In genomic region chr18:48929951-48930713, GRCh38 we compare ENCODE assay signal across 1 cellular context.
A peak's percentile ranks its signal among the peaks of the same experiment; 100 is the strongest.
TF ChIP-seq lines count a peak whose summit lies in the region.

No MANE protein-coding gene starts in this region.

TF ChIP-seq in HepG2, 621 proteins besides CTCF, POLR2A, EP300 and RAD21 (continued from another document and continues in another):
- TF ChIP-seq ZNF597 (CRISPR knock-in tag; IDR thresholded peaks at IDR 0.05) (no peak), ZKSCAN8 (CRISPR knock-in tag; IDR thresholded peaks at IDR 0.05; ENCODE audit: borderline replicate concordance) (no peak), HOXA7 (CRISPR knock-in tag; IDR thresholded peaks at IDR 0.05) (no peak), ZNF432 (CRISPR knock-in tag; IDR thresholded peaks at IDR 0.05; ENCODE audit: borderline replicate concordance) (no peak), ZBTB8A (CRISPR knock-in tag; IDR thresholded peaks at IDR 0.05; ENCODE audit: borderline replicate concordance, low read depth) (no peak), ZNF564 (CRISPR knock-in tag; IDR thresholded peaks at IDR 0.05) (peak; percentile 37; the same call in 1 of the 2 replicates), U2AF1 (optimal IDR thresholded peaks at IDR 0.05; ENCODE audit: low read depth, low read length) (no peak), ZNF605 (CRISPR knock-in tag; IDR thresholded peaks at IDR 0.05) (no peak), ZNF557 (CRISPR knock-in tag; IDR thresholded peaks at IDR 0.05) (no peak), HOXA3 (CRISPR knock-in tag; IDR thresholded peaks at IDR 0.05) (peak; percentile 74; the same call in 1 of the 2 replicates), THAP8 (CRISPR knock-in tag; IDR thresholded peaks at IDR 0.05; ENCODE audit: borderline replicate concordance) (no peak), GATA4 (IDR thresholded peaks at IDR 0.05; ENCODE audit: borderline replicate concordance, low read depth) (peak; percentile 90), ZNF724P (CRISPR knock-in tag; IDR thresholded peaks at IDR 0.05; ENCODE audit: borderline replicate concordance) (no peak; the same call in 1 of the 2 replicates), TMF1 (CRISPR knock-in tag; IDR thresholded peaks at IDR 0.05; ENCODE audit: low read depth) (no peak), HBP1 (CRISPR knock-in tag; IDR thresholded peaks at IDR 0.05; ENCODE audit: low read depth) (no peak), ZNF530 (CRISPR knock-in tag; IDR thresholded peaks at IDR 0.05; ENCODE audit: low read depth) (no peak), SP2 (CRISPR knock-in tag; IDR thresholded peaks at IDR 0.05) (no peak), E2F5 (CRISPR knock-in tag; conservative IDR thresholded peaks at IDR 0.05) (no peak), ZNF558 (CRISPR knock-in tag; IDR thresholded peaks at IDR 0.05; ENCODE audit: borderline replicate concordance) (no peak), ZNF17 (CRISPR knock-in tag; IDR thresholded peaks at IDR 0.05) (no peak), ZNF232 (CRISPR knock-in tag; IDR thresholded peaks at IDR 0.05; ENCODE audit: borderline replicate concordance) (no peak), NAIF1 (CRISPR knock-in tag; IDR thresholded peaks at IDR 0.05; ENCODE audit: borderline replicate concordance) (0 out of 2 replicates have a peak, but pooled peaks have one; percentile 33), HOXA5 (CRISPR knock-in tag; IDR thresholded peaks at IDR 0.05) (no peak), ELF4 (CRISPR knock-in tag; IDR thresholded peaks at IDR 0.05; ENCODE audit: borderline replicate concordance) (no peak), NFATC3 (CRISPR knock-in tag; IDR thresholded peaks at IDR 0.05) (no peak), BRCA1 (CRISPR knock-in tag; IDR thresholded peaks at IDR 0.05) (no peak), NONO (IDR thresholded peaks at IDR 0.05) (no peak), NONO (CRISPR knock-in tag; conservative IDR thresholded peaks at IDR 0.05) (0 out of 2 replicates have a peak, but pooled peaks have one; percentile 60), CREB1 (IDR thresholded peaks at IDR 0.05) (no peak), CREB1 (CRISPR knock-in tag; IDR thresholded peaks at IDR 0.05) (peak; percentile 45), NRL (CRISPR knock-in tag; IDR thresholded peaks at IDR 0.05; ENCODE audit: borderline replicate concordance) (peak; percentile 35; the same call in 1 of the 2 replicates), CBX2 (IDR thresholded peaks at IDR 0.05; ENCODE audit: low read depth, low read length) (no peak), CBX2 (CRISPR knock-in tag; IDR thresholded peaks at IDR 0.05; ENCODE audit: low read depth) (0 out of 2 replicates have a peak, but pooled peaks have one; percentile 39), KLF15 (CRISPR knock-in tag; IDR thresholded peaks at IDR 0.05; ENCODE audit: borderline replicate concordance) (no peak), SAP130 (CRISPR knock-in tag; IDR thresholded peaks at IDR 0.05; ENCODE audit: low read depth) (peak; percentile 91), LCORL (IDR thresholded peaks at IDR 0.05) (no peak), LCORL (CRISPR knock-in tag; IDR thresholded peaks at IDR 0.05) (peak; percentile 94), KIAA2018 (CRISPR knock-in tag; IDR thresholded peaks at IDR 0.05; ENCODE audit: borderline replicate concordance) (no peak), ZNF207 (IDR thresholded peaks at IDR 0.05; ENCODE audit: borderline replicate concordance) (no peak), TCF7 (IDR thresholded peaks at IDR 0.05; ENCODE audit: low read depth) (peak; percentile 68; the same call in 1 of the 2 replicates), ZNF607 (CRISPR knock-in tag; IDR thresholded peaks at IDR 0.05; ENCODE audit: borderline replicate concordance) (no peak), HINFP (CRISPR knock-in tag; IDR thresholded peaks at IDR 0.05; ENCODE audit: low read depth) (no peak), ZNF768 (CRISPR knock-in tag; IDR thresholded peaks at IDR 0.05) (peak; percentile 68; the same call in 1 of the 2 replicates), ZNF563 (CRISPR knock-in tag; IDR thresholded peaks at IDR 0.05) (no peak), ZNF800 (CRISPR knock-in tag; IDR thresholded peaks at IDR 0.05) (no peak), JARID2 (CRISPR knock-in tag; IDR thresholded peaks at IDR 0.05; ENCODE audit: insufficient replicate concordance) (no peak), TFDP1 (CRISPR knock-in tag; IDR thresholded peaks at IDR 0.05; ENCODE audit: borderline replicate concordance) (peak; percentile 39; the same call in 1 of the 2 replicates), YY1 (IDR thresholded peaks at IDR 0.05; ENCODE audit: insufficient read depth, insufficient replicate concordance, low read depth, low read length) (peak; percentile 39), TBP (CRISPR knock-in tag; IDR thresholded peaks at IDR 0.05) (no peak), ZNF331 (CRISPR knock-in tag; IDR thresholded peaks at IDR 0.05) (peak; percentile 75), ZNF496 (CRISPR knock-in tag; IDR thresholded peaks at IDR 0.05; ENCODE audit: insufficient replicate concordance) (no peak), MAF1 (CRISPR knock-in tag; IDR thresholded peaks at IDR 0.05; ENCODE audit: borderline replicate concordance) (no peak), PHF20 (CRISPR knock-in tag; IDR thresholded peaks at IDR 0.05) (no peak), ZZZ3 (CRISPR knock-in tag; IDR thresholded peaks at IDR 0.05; ENCODE audit: borderline replicate concordance) (no peak), RFX5 (IDR thresholded peaks at IDR 0.05; ENCODE audit: low read depth, low read length) (no peak), EED (CRISPR knock-in tag; IDR thresholded peaks at IDR 0.05) (no peak), EZH2 (conservative IDR thresholded peaks at IDR 0.05; ENCODE audit: low read depth, low read length) (no peak)
